ENCODE assay signal across 20 cellular contexts in genomic region chr12:75838309-75838708, GRCh38.
DNase-seq lines count a peak whose midpoint lies in the region; ATAC-seq, FAIRE-seq and TF ChIP-seq lines count a peak whose summit lies in the region.
"Had no signal": no experiment of that assay in that cellular context is flagged by ENCODE, and none has a peak within 500 bp of the region (broad histone marks: within the 10 kb centered on the region; RNA-seq: fewer than 3 reads in every experiment).

No MANE protein-coding gene starts in this region.

- no peak overlapping the region for H3K27ac Mint-ChIP-seq in stimulated activated memory B cell treated with anti-CD40 and anti-IgM and Interleukin-4, amounts not matched to agents 10 μg/mL and 1 μg/mL and 100 μg/mL, for 72 hours

- H3K9me3 ChIP-seq in WERI-Rb-1 (ENCODE audit: severe bottlenecking) = no peaks in the 10 kb centered on the region
- no peaks in the 10 kb centered on the region for H3K9me3 ChIP-seq in psoas muscle

- H3K9me3 Mint-ChIP-seq in stimulated activated memory B cell treated with anti-CD40 and anti-IgM and Interleukin-4, amounts not matched to agents 10 μg/mL and 1 μg/mL and 100 μg/mL, for 72 hours = peaks cover 2% of the 10 kb centered on the region

- H3K4me1 ChIP-seq in psoas muscle = no peaks in the 10 kb centered on the region

- 78 to 79% (median 79%) methylated on average over 3 of the region's 3 CpGs for WGBS in psoas muscle, 3 donors

- peak; percentile 43 for ATAC-seq in activated CD4-positive, CD25-positive, alpha-beta regulatory T cell treated with anti-CD3 and anti-CD28 coated beads, Interleukin-2, amount 50 U/mL, for 24 hours
- peak; percentile 47 for ATAC-seq in stimulated activated memory B cell treated with anti-CD40 and anti-IgM and Interleukin-4, amounts not matched to agents 10 μg/mL and 1 μg/mL and 100 μg/mL, for 72 hours
- no peak for ATAC-seq in psoas muscle
- no peak for ATAC-seq in GM19397 (IDR thresholded peaks at IDR 0.05; ENCODE audit: unreplicated experiment)
- ATAC-seq: HCT116 had no signal

- no peaks in the 10 kb centered on the region for H3K36me3 Mint-ChIP-seq in stimulated activated memory B cell treated with anti-CD40 and anti-IgM and Interleukin-4, amounts not matched to agents 10 μg/mL and 1 μg/mL and 100 μg/mL, for 72 hours

- no peak for FAIRE-seq in GM12891 (lab: Jason Lieb, UNC)

- H3K4me3 ChIP-seq in WERI-Rb-1 (ENCODE audit: low read depth, low read length) (no peak overlapping the region), psoas muscle (no peak overlapping the region)
- H3K4me3 ChIP-seq: K562 had no signal

- peaks cover 2% of the 10 kb centered on the region for H3K27me3 Mint-ChIP-seq in stimulated activated memory B cell treated with anti-CD40 and anti-IgM and Interleukin-4, amounts not matched to agents 10 μg/mL and 1 μg/mL and 100 μg/mL, for 72 hours

- H3K4me1 Mint-ChIP-seq in stimulated activated memory B cell treated with anti-CD40 and anti-IgM and Interleukin-4, amounts not matched to agents 10 μg/mL and 1 μg/mL and 100 μg/mL, for 72 hours = no peaks in the 10 kb centered on the region

- intact Hi-C loops in psoas muscle (cut with DNase I) = no loop called here

- TF ChIP-seq POLR2A in GM12891 (IDR thresholded peaks at IDR 0.05; ENCODE audit: low read depth, low read length) = no peak

- H3K27ac ChIP-seq in WERI-Rb-1 = peak overlapping the region; percentile 85
- no peak overlapping the region for H3K27ac ChIP-seq in psoas muscle
- H3K27ac ChIP-seq: 22Rv1, C4-2B had no signal

- H3K4me3 Mint-ChIP-seq in stimulated activated memory B cell treated with anti-CD40 and anti-IgM and Interleukin-4, amounts not matched to agents 10 μg/mL and 1 μg/mL and 100 μg/mL, for 72 hours = no peak overlapping the region

- H3K36me3 ChIP-seq in WERI-Rb-1 = no peaks in the 10 kb centered on the region
- no peaks in the 10 kb centered on the region for H3K36me3 ChIP-seq in psoas muscle (ENCODE audit: insufficient read depth in 1 of 2, low read depth in 1 of 2)

- no peak for TF ChIP-seq CTCF in WERI-Rb-1 (IDR thresholded peaks at IDR 0.05; ENCODE audit: low read depth, low read length)
- TF ChIP-seq CTCF in psoas muscle (IDR thresholded peaks at IDR 0.05) = no peak

- no peak for DNase-seq in activated CD4-positive, CD25-positive, alpha-beta regulatory T cell (lab: John Stamatoyannopoulos, UW)
- no peak for DNase-seq in GM12891 (ENCODE audit: insufficient read length, low spot score)
- DNase-seq in WERI-Rb-1 = no peak
- DNase-seq in psoas muscle = no peak
- DNase-seq in stimulated activated CD4-positive, alpha-beta T cell treated with anti-CD3 and anti-CD28 coated beads, Interleukin-2, amount 100 ng/mL, for 48 hours = no peak
- DNase-seq: AML-193; DMS79 treated with DMSO at 0.1 percent for 48 hours; GOT3; NCI-H1105; NCI-H2107; NCI-H510A; NCI-H748 treated with DMSO at 0.1 percent for 48 hours; NK-92 treated with Interleukin-12 subunit alpha and Interleukin-12 subunit beta, amount 100 ng/mL, for 24 hours had no signal

- H3K27me3 ChIP-seq in WERI-Rb-1 (ENCODE audit: insufficient read depth, low read depth, severe bottlenecking) = no peaks in the 10 kb centered on the region
- no peaks in the 10 kb centered on the region for H3K27me3 ChIP-seq in psoas muscle (ENCODE audit: insufficient read depth in 3 of 3, low read length in 2 of 3)

TF ChIP-seq in GM12891, 5 proteins besides CTCF, POLR2A, EP300 and RAD21:
- peak; percentile 7; the same call in 1 of the 2 replicates for TF ChIP-seq SPI1 (IDR thresholded peaks at IDR 0.05; ENCODE audit: low read depth, low read length)
- no peak for TF ChIP-seq POU2F2 (IDR thresholded peaks at IDR 0.05; ENCODE audit: low read depth, low read length)

Comparison
In these comparisons a context has a peak if more than half of its experiments do, and no peak if none do; other contexts are left out.
1. ATAC-seq: peak in activated CD4-positive, CD25-positive, alpha-beta regulatory T cell treated with anti-CD3 and anti-CD28 coated beads, Interleukin-2, amount 50 U/mL, for 24 hours (2 of 2) and stimulated activated memory B cell treated with anti-CD40 and anti-IgM and Interleukin-4, amounts not matched to agents 10 μg/mL and 1 μg/mL and 100 μg/mL, for 72 hours (single experiment); none in psoas muscle (0 of 4) and GM19397 (single experiment).